Comparison of ENCODE assay signal across 7 cellular contexts in genomic region chr14:91138511-91139359, GRCh38. TPM values are rescaled to one million over a fixed set of nuclear protein-coding genes. Genes with fewer than 3 reads are reported as not detected.
DNase-seq lines count a peak whose midpoint lies in the region; ATAC-seq and TF ChIP-seq lines count a peak whose summit lies in the region.

No MANE protein-coding gene starts in this region.

- ATAC-seq in GM21390 (IDR thresholded peaks at IDR 0.05; ENCODE audit: unreplicated experiment) (no peak), HG03432 (IDR thresholded peaks at IDR 0.05; ENCODE audit: unreplicated experiment) (no peak)

- peak; percentile 57 for TF ChIP-seq CTCF in GM12865 (IDR thresholded peaks at IDR 0.05; ENCODE audit: insufficient read depth, low read depth, low read length, missing control alignments)
- TF ChIP-seq CTCF in fibroblast of villous mesenchyme (IDR thresholded peaks at IDR 0.05; ENCODE audit: insufficient read depth, low read depth, low read length), result peak; percentile 60

- no peak overlapping the region for H3K4me3 ChIP-seq in GM12865 (ENCODE audit: low read depth, low read length)
- no peak overlapping the region for H3K4me3 ChIP-seq in fibroblast of villous mesenchyme (ENCODE audit: low read depth, low read length)

- DNase-seq in GM12865 (ENCODE audit: low read depth) (peak; percentile 74), MV-4-11 (lab: John Stamatoyannopoulos, UW) (peak; percentile 62), fibroblast of villous mesenchyme (ENCODE audit: low read depth) (peak; percentile 36)
- DNase-seq in activated CD4-positive, alpha-beta T cell treated with anti-CD3 and anti-CD28 coated beads, Interleukin-2, amount 50 U/mL, for 48 hours, result peak; percentile 53 to 61
- DNase-seq in stimulated activated CD4-positive, alpha-beta T cell treated with anti-CD3 and anti-CD28 coated beads, Interleukin-2, amount 100 ng/mL, for 4 hours (ENCODE audit: low read depth), result peak; percentile 14

RNA-seq across cellular contexts. Expression of gene DGLUCY, which starts 24.9 kb away (rescaled TPM):
- 39.7 and 44.5 TPM in 2 replicates for total RNA-seq in fibroblast of villous mesenchyme

Comparison
In these comparisons a context has a peak if more than half of its experiments do, and no peak if none do; other contexts are left out.
1. DNase-seq: peak in every context shown above with its lines; median percentile 74 in GM12865; 62 in MV-4-11; 57 in activated CD4-positive, alpha-beta T cell treated with anti-CD3 and anti-CD28 coated beads, Interleukin-2, amount 50 U/mL, for 48 hours; 36 in fibroblast of villous mesenchyme; 14 in stimulated activated CD4-positive, alpha-beta T cell treated with anti-CD3 and anti-CD28 coated beads, Interleukin-2, amount 100 ng/mL, for 4 hours.